ENCODE assay signal across 23 cellular contexts in genomic region chr4:151356510-151356909, GRCh38. TPM values are rescaled to one million over a fixed set of nuclear protein-coding genes. Genes with fewer than 3 reads are reported as not detected.
DNase-seq lines count a peak whose midpoint lies in the region; ATAC-seq and TF ChIP-seq lines count a peak whose summit lies in the region.
"Had no signal": no experiment of that assay in that cellular context is flagged by ENCODE, and none has a peak within 500 bp of the region (broad histone marks: within the 10 kb centered on the region; RNA-seq: fewer than 3 reads in every experiment).

No MANE protein-coding gene starts in this region.

- H4K20me1 ChIP-seq in SK-N-SH (ENCODE audit: insufficient read depth), result no peaks in the 10 kb centered on the region

- no peak overlapping the region for H3K4me2 ChIP-seq in SK-N-SH

- no peaks in the 10 kb centered on the region for H3K27me3 ChIP-seq in SK-N-SH (ENCODE audit: insufficient read depth)
- H3K27me3 ChIP-seq: heart left ventricle, SJSA1, upper lobe of right lung had no signal

- H3K9me3 Mint-ChIP-seq in HFFc6, result no peaks in the 10 kb centered on the region
- H3K9me3 Mint-ChIP-seq: activated CD4-positive, alpha-beta memory T cell treated with anti-CD3 and anti-CD28 coated beads, Interleukin-2, amount 10 ng/mL, durations not matched to agents 7 days and 5 days; stimulated activated naive CD8-positive, alpha-beta T cell treated with anti-CD3 and anti-CD28 coated beads, Interleukin-15, Interleukin-2, amounts not matched to agents 100 ng/mL and 50 ng/mL, for 24 hours had no signal

- H3K9ac ChIP-seq in SK-N-SH, result no peak overlapping the region

- H3F3A ChIP-seq in SK-N-SH (replicated peaks; ENCODE audit: insufficient read depth), result no peaks in the 10 kb centered on the region

- TF ChIP-seq RAD21 in SK-N-SH (IDR thresholded peaks at IDR 0.05; ENCODE audit: low read length), result no peak

- H3K4me1 Mint-ChIP-seq in HFFc6 (ENCODE audit: low read depth), result peaks cover 12% of the 10 kb centered on the region
- H3K4me1 Mint-ChIP-seq: activated CD4-positive, alpha-beta memory T cell treated with anti-CD3 and anti-CD28 coated beads, Interleukin-2, amount 10 ng/mL, durations not matched to agents 7 days and 5 days; CD8-positive, alpha-beta memory T cell; naive B cell had no signal

- WGBS in SK-N-SH (ENCODE audit: low lambda C conversion rate), result 88% methylated on average over 1 of the region's 1 CpG

- H3K4me1 ChIP-seq in SK-N-SH (ENCODE audit: control insufficient read depth in 1 of 2, insufficient read depth in 2 of 2, low read depth in 1 of 2, low read length in 1 of 2), result peaks cover 0 to 5% of the 10 kb centered on the region in 2 experiments; a peak in 1 of 4 replicates
- H3K4me1 ChIP-seq: SJSA1, upper lobe of right lung had no signal

- TF ChIP-seq CTCF in HFFc6 (IDR thresholded peaks at IDR 0.05) (no peak), SK-N-SH (IDR thresholded peaks at IDR 0.05) (no peak), fibroblast of the aortic adventitia (IDR thresholded peaks at IDR 0.05; ENCODE audit: insufficient read depth, low read length) (no peak)

- H3K27me3 Mint-ChIP-seq in HFFc6 (ENCODE audit: insufficient read depth), result peaks cover 5% of the 10 kb centered on the region; the same call in 1 of the 2 replicates

- no peaks in the 10 kb centered on the region for H3K36me3 ChIP-seq in SK-N-SH (replicated peaks in 1 of 2; ENCODE audit: control insufficient read depth in 1 of 2, insufficient read depth in 2 of 2, low read length in 1 of 2)
- H3K36me3 ChIP-seq: heart left ventricle, SJSA1, upper lobe of right lung had no signal

- TF ChIP-seq EP300 in SK-N-SH (IDR thresholded peaks at IDR 0.05; ENCODE audit: borderline replicate concordance in 1 of 2, low read depth in 1 of 2, low read length in 1 of 2), result no peak

- H3K27ac Mint-ChIP-seq in HFFc6, result no peak overlapping the region
- H3K27ac Mint-ChIP-seq: activated CD4-positive, alpha-beta memory T cell treated with anti-CD3 and anti-CD28 coated beads, Interleukin-2, amount 10 ng/mL, durations not matched to agents 7 days and 5 days; CD8-positive, alpha-beta memory T cell; H9; naive B cell; stimulated activated naive CD8-positive, alpha-beta T cell treated with anti-CD3 and anti-CD28 coated beads, Interleukin-15, Interleukin-2, amounts not matched to agents 100 ng/mL and 50 ng/mL, for 24 hours had no signal

- DNase-seq in A172 (ENCODE audit: low spot score), result peak; percentile 58
- DNase-seq in HFFc6, result peak; percentile 56
- DNase-seq in SK-N-SH, result no peak
- DNase-seq in fibroblast of the aortic adventitia (ENCODE audit: low read depth), result peak; percentile 16
- DNase-seq in SKM-1 (lab: John Stamatoyannopoulos, UW; ENCODE audit: unreplicated experiment), result no peak
- no peak for DNase-seq in GOT3 (lab: John Stamatoyannopoulos, UW)
- no peak for DNase-seq in caudate nucleus (lab: John Stamatoyannopoulos, UW)
- DNase-seq: ACHN; activated CD4-positive, alpha-beta memory T cell treated with anti-CD3 and anti-CD28 coated beads, Interleukin-2, amount 10 ng/mL, durations not matched to agents 7 days and 5 days; activated T-cell treated with anti-CD3 and anti-CD28 coated beads, Interleukin-2, amount 50 U/mL, for 48 hours; CD8-positive, alpha-beta memory T cell; H9; heart left ventricle; KBM-7; naive B cell; NCI-H146; NCI-H226; posterior cingulate gyrus; upper lobe of right lung had no signal

- POLR2A ChIA-PET in SK-N-SH (lab: Yijun Ruan, JAX), result no interaction called here

- no peak overlapping the region for H3K4me3 Mint-ChIP-seq in HFFc6
- H3K4me3 Mint-ChIP-seq: activated CD4-positive, alpha-beta memory T cell treated with anti-CD3 and anti-CD28 coated beads, Interleukin-2, amount 10 ng/mL, durations not matched to agents 7 days and 5 days; CD8-positive, alpha-beta memory T cell; H9; naive B cell; stimulated activated naive CD8-positive, alpha-beta T cell treated with anti-CD3 and anti-CD28 coated beads, Interleukin-15, Interleukin-2, amounts not matched to agents 100 ng/mL and 50 ng/mL, for 24 hours had no signal

- H3K79me2 ChIP-seq in SK-N-SH (ENCODE audit: insufficient read depth), result no peaks in the 10 kb centered on the region

- no peak overlapping the region for H2AFZ ChIP-seq in SK-N-SH (ENCODE audit: low read depth)

- no peaks in the 10 kb centered on the region for H3K9me3 ChIP-seq in SK-N-SH
- H3K9me3 ChIP-seq: heart left ventricle, SJSA1, upper lobe of right lung had no signal

- no peaks in the 10 kb centered on the region for H3K9me2 ChIP-seq in SK-N-SH

- H3K27ac ChIP-seq in SK-N-SH (ENCODE audit: low read depth in 2 of 2, low read length in 1 of 2) (no peak overlapping the region), caudate nucleus (ENCODE audit: low read depth, low read length) (no peak overlapping the region)
- H3K27ac ChIP-seq: heart left ventricle, SJSA1, upper lobe of right lung had no signal

- H3K36me3 Mint-ChIP-seq in HFFc6 (ENCODE audit: low read depth), result no peaks in the 10 kb centered on the region
- H3K36me3 Mint-ChIP-seq: CD8-positive, alpha-beta memory T cell; naive B cell had no signal

- H3K4me3 ChIP-seq in SK-N-SH (ENCODE audit: low read depth in 2 of 2, low read length in 1 of 2) (no peak overlapping the region), fibroblast of the aortic adventitia (ENCODE audit: low read depth, low read length) (no peak overlapping the region)
- H3K4me3 ChIP-seq: GM12878, heart left ventricle, SJSA1, upper lobe of right lung had no signal

- CTCF ChIA-PET in SK-N-SH (lab: Yijun Ruan, JAX), result interaction anchor here (0.6 kb wide), 1 partner anchor 56 kb away, joined by 3 read pairs; no protein-coding TSS in a partner anchor

- ATAC-seq in HG02798 (IDR thresholded peaks at IDR 0.05; ENCODE audit: poor library complexity, unreplicated experiment), result no peak
- ATAC-seq: GM12878, heart left ventricle, upper lobe of right lung had no signal

TF ChIP-seq in SK-N-SH, 30 proteins besides CTCF, POLR2A, EP300 and RAD21:
- TF ChIP-seq FOSL2 (IDR thresholded peaks at IDR 0.05; ENCODE audit: borderline replicate concordance, low read depth) (peak; percentile 51), JUND (IDR thresholded peaks at IDR 0.05) (peak; percentile 20; the same call in 1 of the 2 replicates), CHD2 (IDR thresholded peaks at IDR 0.05; ENCODE audit: low read length, partially characterized antibody) (no peak), RFX5 (IDR thresholded peaks at IDR 0.05; ENCODE audit: low read length) (no peak), RXRA (IDR thresholded peaks at IDR 0.05; ENCODE audit: borderline replicate concordance, low read depth) (no peak)

RNA-seq across cellular contexts. Expression of gene SH3D19, which starts 31.1 kb away (rescaled TPM):
- total RNA-seq in A172 (2014; rRNA removed; shearing (Covaris generic)), result 18.4 and 22.9 TPM in 2 replicates
- 10 to 100 TPM; 40.2 to 52.9 (median 51.0) TPM for total RNA-seq in HFFc6 (2021; fragmentation: NEBNext Ultra II Directional; extraction: Animal tissue kit (Norgen Biotek cat#: 25700))
- polyA plus RNA-seq in SK-N-SH (2012; rRNA removed), result 7.1 and 9.6 TPM in 2 replicates
- 9.2 and 10.8 TPM in 2 replicates for polyA plus RNA-seq in SK-N-SH (2012; cell fraction: cytosol; rRNA removed)
- 9.2 and 15.4 TPM in 2 replicates for polyA plus RNA-seq in SK-N-SH (2012; cell fraction: nucleus; rRNA removed)
- 60.2 and 95.9 TPM in 2 replicates for total RNA-seq in fibroblast of the aortic adventitia (ENCODE audit: low replicate concordance)
- total RNA-seq: activated CD4-positive, alpha-beta memory T cell treated with anti-CD3 and anti-CD28 coated beads, Interleukin-2, amount 10 ng/mL, durations not matched to agents 7 days and 5 days; CD8-positive, alpha-beta memory T cell had no signal
- polyA plus RNA-seq: CD8-positive, alpha-beta memory T cell had no signal

RNA-seq across cellular contexts. Expression of gene FHIP1A, which starts 52.5 kb away (rescaled TPM):
- total RNA-seq in A172 (2014; rRNA removed; shearing (Covaris generic)), result 3.0 and 38.0 TPM in 2 replicates
- total RNA-seq in HFFc6 (2021; fragmentation: NEBNext Ultra II Directional; extraction: Animal tissue kit (Norgen Biotek cat#: 25700)), result 1 to 10 TPM in 1 of 6 experiments, under 1 TPM in 5; 0.58 to 1.3 (median 0.82) TPM
- 1.3 and 2.2 TPM in 2 replicates for polyA plus RNA-seq in SK-N-SH (2012; rRNA removed)
- polyA plus RNA-seq in SK-N-SH (2012; cell fraction: cytosol; rRNA removed), result 1.2 and 1.3 TPM in 2 replicates
- 1.6 and 1.8 TPM in 2 replicates for polyA plus RNA-seq in SK-N-SH (2012; cell fraction: nucleus; rRNA removed)
- total RNA-seq in fibroblast of the aortic adventitia (ENCODE audit: low replicate concordance), result 0.33 and 0.99 TPM in 2 replicates
- polyA plus RNA-seq: CD8-positive, alpha-beta memory T cell had no signal

Comparison
In these comparisons a context has a peak if more than half of its experiments do, and no peak if none do; other contexts are left out.
1. DNase-seq: peak in A172 (single experiment), HFFc6 (single experiment) and fibroblast of the aortic adventitia (single experiment); none in SK-N-SH (single experiment), SKM-1 (single experiment), GOT3 (single experiment) and caudate nucleus (0 of 61).